In the genomic region with DNA sequence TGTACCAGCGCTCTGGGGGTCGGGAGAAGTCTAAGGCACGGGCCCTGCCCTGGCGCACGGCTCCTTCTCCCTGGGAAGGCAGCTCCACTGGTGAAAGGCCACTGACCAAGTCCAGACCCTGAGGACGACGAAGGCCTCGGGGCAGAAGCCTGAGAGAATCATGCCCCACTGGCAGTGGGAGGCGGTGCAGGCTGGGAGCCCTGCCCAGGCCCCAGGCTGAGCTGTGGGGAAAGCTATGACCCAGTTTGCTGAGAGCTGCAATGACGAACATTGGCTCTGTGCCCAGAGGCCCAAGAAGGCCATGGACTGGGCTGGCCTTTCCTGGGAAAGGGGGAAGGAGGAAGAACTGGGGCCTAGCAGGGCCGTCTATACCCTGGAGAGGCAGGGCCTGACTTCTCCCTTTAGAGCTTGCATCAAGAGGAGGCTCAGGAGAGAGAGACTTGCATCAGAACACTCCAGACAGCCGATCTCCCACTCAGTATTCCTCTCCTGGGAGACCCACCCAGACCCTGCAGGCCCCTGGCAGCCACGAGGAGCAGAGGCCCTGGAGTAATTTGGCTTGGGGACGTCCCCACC, we compare ENCODE assay signal across 9 cellular contexts. TPM values are rescaled to one million over a fixed set of nuclear protein-coding genes. Genes with fewer than 3 reads are reported as not detected.
DNase-seq lines count a peak whose midpoint lies in the region; TF ChIP-seq lines count a peak whose summit lies in the region.
"Had no signal": no experiment of that assay in that cellular context is flagged by ENCODE, and none has a peak within 500 bp of the region (broad histone marks: within the 10 kb centered on the region; RNA-seq: fewer than 3 reads in every experiment).

No MANE protein-coding gene starts in this region.

- no peak overlapping the region for H2AFZ ChIP-seq in H9 (ENCODE audit: low read length)

- TF ChIP-seq CTCF in vagina (IDR thresholded peaks at IDR 0.05) (peak in 1 of 3 experiments; percentile 74), H9 (conservative IDR thresholded peaks at IDR 0.05) (no peak; the same call in 2 of the 3 replicates)

- TF ChIP-seq POLR2A in erythroblast (IDR thresholded peaks at IDR 0.05; ENCODE audit: low read length) = no peak
- no peak for TF ChIP-seq POLR2A in vagina (IDR thresholded peaks at IDR 0.05)

- no peak overlapping the region for H3T11ph ChIP-seq in H9 (ENCODE audit: low read length)

- H3K4me3 Mint-ChIP-seq in H9 = no peak overlapping the region
- H3K4me3 Mint-ChIP-seq: activated naive CD8-positive, alpha-beta T cell treated with anti-CD3 and anti-CD28 coated beads, Interleukin-2, amount 10 ng/mL, durations not matched to agents 7 days and 5 days had no signal

- no peak overlapping the region for H2BK5ac ChIP-seq in H9 (ENCODE audit: insufficient read length, low read length)

- no peaks in the 10 kb centered on the region for H3K27me3 ChIP-seq in mucosa of rectum (ENCODE audit: control insufficient read depth in 2 of 2, insufficient read depth in 2 of 2, low read length in 2 of 2)
- no peaks in the 10 kb centered on the region for H3K27me3 ChIP-seq in vagina
- H3K27me3 ChIP-seq in H9 (ENCODE audit: insufficient read depth, low read length) = no peaks in the 10 kb centered on the region

- peaks cover 3% of the 10 kb centered on the region; the same call in 1 of the 2 replicates for H3K27me3 Mint-ChIP-seq in H9 (ENCODE audit: low read depth)
- H3K27me3 Mint-ChIP-seq: activated naive CD8-positive, alpha-beta T cell treated with anti-CD3 and anti-CD28 coated beads, Interleukin-2, amount 10 ng/mL, durations not matched to agents 7 days and 5 days had no signal

- H3K79me1 ChIP-seq in H9 (ENCODE audit: insufficient read depth, low read depth, low read length, poor library complexity, severe bottlenecking) = no peaks in the 10 kb centered on the region

- peaks cover 0 to 8% (median 6%) of the 10 kb centered on the region in 3 experiments; a peak in 3 of 7 replicates for H3K36me3 Mint-ChIP-seq in H9 (ENCODE audit: insufficient read depth in 1 of 3, low read depth in 3 of 3)
- H3K36me3 Mint-ChIP-seq: activated naive CD8-positive, alpha-beta T cell treated with anti-CD3 and anti-CD28 coated beads, Interleukin-2, amount 10 ng/mL, durations not matched to agents 7 days and 5 days had no signal

- H4K5ac ChIP-seq in H9 (ENCODE audit: insufficient read length, low read depth, low read length) = no peak overlapping the region

- H2BK12ac ChIP-seq in H9 (ENCODE audit: insufficient read length, low read depth, low read length) = no peak overlapping the region

- H3K9ac ChIP-seq in mucosa of rectum (ENCODE audit: low read depth in 1 of 2, low read length in 2 of 2) = peak overlapping the region; percentile 49 to 52
- H3K9ac ChIP-seq in H9 (ENCODE audit: extremely low read depth, insufficient read length, low read length) = no peak overlapping the region

- H3K18ac ChIP-seq in H9 (ENCODE audit: insufficient read length, low read depth, low read length) = no peak overlapping the region

- H2BK15ac ChIP-seq in H9 (ENCODE audit: low read depth, low read length) = no peak overlapping the region

- peaks cover 35 to 42% of the 10 kb centered on the region in 2 donors for H3K4me1 ChIP-seq in mucosa of rectum (ENCODE audit: control insufficient read depth in 2 of 2, insufficient read depth in 2 of 2, low read length in 2 of 2)
- peaks cover 86% of the 10 kb centered on the region for H3K4me1 ChIP-seq in vagina
- peaks cover 3% of the 10 kb centered on the region; the same call in 1 of the 2 replicates for H3K4me1 ChIP-seq in H9 (ENCODE audit: insufficient read depth, low read length)

- no peak overlapping the region for H3K23ac ChIP-seq in H9 (ENCODE audit: insufficient read length, low read depth, low read length)

- no peak overlapping the region for H2BK20ac ChIP-seq in H9 (ENCODE audit: low read depth, low read length, poor library complexity, severe bottlenecking)

- no CpG with 5 or more reads among the region's 14 CpGs for WGBS in H9 (ENCODE audit: extremely low coverage, insufficient read length, low lambda C conversion rate)

- no peaks in the 10 kb centered on the region for H4K20me1 ChIP-seq in H9 (ENCODE audit: control insufficient read depth, insufficient read depth, insufficient read length)

- H3K27ac ChIP-seq in mucosa of rectum (ENCODE audit: low read depth in 2 of 2, low read length in 2 of 2) (peak overlapping the region; percentile 87 to 91), vagina (peak overlapping the region; percentile 97), H9 (ENCODE audit: insufficient read length, low read depth, low read length) (no peak overlapping the region)

- no peak overlapping the region for H4K91ac ChIP-seq in H9 (ENCODE audit: insufficient read length, low read depth, low read length)

- DNase-seq in activated effector memory CD4-positive, alpha-beta T cell treated with anti-CD3 and anti-CD28 coated beads, Interleukin-2, amount 50 U/mL, for 16 hours = peak; percentile 50
- no peak for DNase-seq in activated effector memory CD4-positive, alpha-beta T cell treated with Interleukin-2 at 50 U/mL for 16 hours
- DNase-seq in SHP77 treated with DMSO at 0.1 percent for 48 hours (lab: John Stamatoyannopoulos, UW) (peak; percentile 64), erythroblast (lab: John Stamatoyannopoulos, UW) (peak; percentile 38 to 68), vagina (ENCODE audit: extremely low spot score in 2 of 2) (peak in 1 of 2 donors; percentile 99), H9 (no peak)
- no peak for DNase-seq in activated naive CD4-positive, alpha-beta T cell treated with anti-CD3 and anti-CD28 coated beads, Interleukin-2, amount 50 U/mL, for 16 hours
- DNase-seq: activated naive CD8-positive, alpha-beta T cell treated with anti-CD3 and anti-CD28 coated beads, Interleukin-2, amount 10 ng/mL, durations not matched to agents 7 days and 5 days had no signal

- H3K9me3 ChIP-seq in mucosa of rectum (ENCODE audit: control insufficient read depth in 2 of 2, low read length in 2 of 2) (no peaks in the 10 kb centered on the region), vagina (no peaks in the 10 kb centered on the region), H9 (ENCODE audit: control insufficient read depth, low read depth, low read length) (no peaks in the 10 kb centered on the region)

- peaks cover 3% of the 10 kb centered on the region for H3K23me2 ChIP-seq in H9 (ENCODE audit: insufficient read length, low read depth, low read length, poor library complexity, severe bottlenecking)

- no peaks in the 10 kb centered on the region for H3K9me3 Mint-ChIP-seq in H9
- H3K9me3 Mint-ChIP-seq: activated naive CD8-positive, alpha-beta T cell treated with anti-CD3 and anti-CD28 coated beads, Interleukin-2, amount 10 ng/mL, durations not matched to agents 7 days and 5 days had no signal

- H3K36me3 ChIP-seq in mucosa of rectum (ENCODE audit: control insufficient read depth in 2 of 2, insufficient read depth in 2 of 2, low read length in 2 of 2) (peaks cover 19 to 27% of the 10 kb centered on the region in 2 donors), vagina (peaks cover 0 to 17% of the 10 kb centered on the region in 2 donors)

- no peak overlapping the region for H2AK5ac ChIP-seq in H9 (ENCODE audit: insufficient read length, low read length)

- intact Hi-C loops in vagina (cut with DNase I) = loop anchor here (5.0 kb wide), 1 partner anchor 171 kb away; a partner anchor contains a TSS

- no peak overlapping the region for H4K8ac ChIP-seq in H9 (replicated peaks; ENCODE audit: insufficient read length, low read depth, low read length)

- no peaks in the 10 kb centered on the region for H3K79me2 ChIP-seq in H9 (ENCODE audit: insufficient read depth, low read length)

- H3K14ac ChIP-seq in H9 (ENCODE audit: insufficient read depth, low read length) = no peak overlapping the region; the same call in 1 of the 2 replicates

- no peak overlapping the region for H3K4ac ChIP-seq in H9 (ENCODE audit: low read depth, low read length)

- no peak overlapping the region for H3K56ac ChIP-seq in H9 (ENCODE audit: insufficient read length, low read depth, low read length)

- no peak overlapping the region for H3K27ac Mint-ChIP-seq in H9
- H3K27ac Mint-ChIP-seq: activated naive CD8-positive, alpha-beta T cell treated with anti-CD3 and anti-CD28 coated beads, Interleukin-2, amount 10 ng/mL, durations not matched to agents 7 days and 5 days had no signal

- H3K4me2 ChIP-seq in H9 (ENCODE audit: insufficient read depth, insufficient read length, low read length) = no peak overlapping the region

- peaks cover 22 to 31% of the 10 kb centered on the region in 2 experiments for H3K4me1 Mint-ChIP-seq in H9
- H3K4me1 Mint-ChIP-seq: activated naive CD8-positive, alpha-beta T cell treated with anti-CD3 and anti-CD28 coated beads, Interleukin-2, amount 10 ng/mL, durations not matched to agents 7 days and 5 days had no signal

- H3K4me3 ChIP-seq in mucosa of rectum (ENCODE audit: low read length in 2 of 2) = no peak overlapping the region
- peak overlapping the region in 1 of 2 donors; percentile 17 for H3K4me3 ChIP-seq in vagina

- H2BK120ac ChIP-seq in H9 (ENCODE audit: low read depth, low read length, poor library complexity, severe bottlenecking) = no peak overlapping the region

RNA-seq across cellular contexts. Expression of a gene that starts 32.9 kb away (rescaled TPM):
- total RNA-seq in vagina (23.1 TPM), H9 (2021) (10.8 and 11.1 TPM in 2 replicates)

RNA-seq across cellular contexts. Expression of a gene that starts 49.0 kb away (rescaled TPM):
- total RNA-seq in vagina (9.3 TPM), H9 (2021) (0.04 TPM in 1 of 2 replicates, not detected in the other)
- total RNA-seq: activated naive CD8-positive, alpha-beta T cell treated with anti-CD3 and anti-CD28 coated beads, Interleukin-2, amount 10 ng/mL, durations not matched to agents 7 days and 5 days had no signal

Comparison
In these comparisons a context has a peak if more than half of its experiments do, and no peak if none do; other contexts are left out.
1. DNase-seq: peak in activated effector memory CD4-positive, alpha-beta T cell treated with anti-CD3 and anti-CD28 coated beads, Interleukin-2, amount 50 U/mL, for 16 hours (single experiment), SHP77 treated with DMSO at 0.1 percent for 48 hours (single experiment) and erythroblast (2 of 2); none in activated effector memory CD4-positive, alpha-beta T cell treated with Interleukin-2 at 50 U/mL for 16 hours (single experiment), activated naive CD4-positive, alpha-beta T cell treated with anti-CD3 and anti-CD28 coated beads, Interleukin-2, amount 50 U/mL, for 16 hours (single experiment) and H9 (single experiment).